ENCODE assay signal across 13 cellular contexts in the genomic region with DNA sequence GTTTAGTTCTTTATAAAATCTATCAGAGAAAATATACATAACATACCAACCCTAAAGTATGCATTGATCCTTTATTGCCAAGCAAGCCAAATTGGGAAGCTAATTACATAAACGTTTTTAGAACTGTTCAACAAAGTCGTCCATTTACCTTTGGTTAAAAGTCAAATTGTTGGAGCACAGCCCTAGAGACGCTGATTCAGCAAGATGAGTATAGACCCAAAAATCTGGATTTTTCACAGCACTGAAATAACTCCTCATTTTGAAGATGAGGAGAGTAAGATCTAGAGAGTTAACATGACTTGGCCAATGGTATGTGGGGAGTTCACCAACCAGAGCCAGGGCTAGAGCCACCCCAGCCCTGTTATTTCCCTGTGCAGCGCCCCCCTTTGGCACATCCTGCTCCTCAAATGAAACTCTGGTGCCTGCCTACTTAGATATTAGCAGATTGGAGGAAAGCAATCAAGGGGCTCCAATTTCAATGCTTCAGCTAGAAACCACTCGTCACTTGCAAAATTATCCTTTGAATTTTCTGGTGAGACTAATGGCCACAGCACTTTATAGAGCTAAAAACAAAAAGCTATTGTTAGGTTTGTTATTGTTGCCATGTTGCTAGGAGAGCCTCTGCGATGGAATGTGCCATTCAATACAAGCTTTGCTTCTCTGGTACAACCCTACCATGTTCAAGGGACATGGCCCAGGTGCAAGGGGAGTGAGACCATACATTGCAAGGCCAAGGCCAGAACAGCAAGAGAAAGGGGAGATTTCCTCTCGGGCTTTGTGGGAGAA.
A peak's percentile ranks its signal among the peaks of the same experiment; 100 is the strongest.
DNase-seq lines count a peak whose midpoint lies in the region; ATAC-seq, FAIRE-seq and TF ChIP-seq lines count a peak whose summit lies in the region.
"Had no signal": no experiment of that assay in that cellular context is flagged by ENCODE, and none has a peak within 500 bp of the region (broad histone marks: within the 10 kb centered on the region; RNA-seq: fewer than 3 reads in every experiment).

No MANE protein-coding gene starts in this region.

- H3K4me1 Mint-ChIP-seq in HFFc6 (ENCODE audit: low read depth) = peaks cover 11% of the 10 kb centered on the region
- peaks cover 7% of the 10 kb centered on the region for H3K4me1 Mint-ChIP-seq in astrocyte (ENCODE audit: low read depth, unreplicated experiment)

- peaks cover 2% of the 10 kb centered on the region for H3K27me3 Mint-ChIP-seq in HFFc6 (ENCODE audit: insufficient read depth)
- peaks cover 2% of the 10 kb centered on the region for H3K27me3 Mint-ChIP-seq in astrocyte (ENCODE audit: low read depth, unreplicated experiment)
- H3K27me3 Mint-ChIP-seq: natural killer cell treated with Interleukin-12 subunit alpha and Interleukin-12 subunit beta and Interleukin-15 and Interleukin-18, amount 100 ng/mL, for 72 hours had no signal

- H3K9me3 Mint-ChIP-seq in HFFc6 (no peaks in the 10 kb centered on the region), astrocyte (ENCODE audit: unreplicated experiment) (no peaks in the 10 kb centered on the region)
- H3K9me3 Mint-ChIP-seq: natural killer cell treated with Interleukin-12 subunit alpha and Interleukin-12 subunit beta and Interleukin-15 and Interleukin-18, amount 100 ng/mL, for 72 hours had no signal

- DNase-seq in HFFc6 (no peak), astrocyte (ENCODE audit: low read depth) (peak; percentile 20), heart left ventricle (no peak), renal cortical epithelial cell (ENCODE audit: low read depth) (peak; percentile 77), NCI-H2227 treated with DMSO at 0.1 percent for 48 hours (lab: John Stamatoyannopoulos, UW) (no peak)
- no peak for DNase-seq in stimulated activated naive CD8-positive, alpha-beta T cell treated with anti-CD3 and anti-CD28 coated beads, Interleukin-15, Interleukin-2, amounts not matched to agents 100 U/mL and 50 U/mL, for 24 hours
- DNase-seq: activated CD4-positive, CD25-positive, alpha-beta regulatory T cell treated with anti-CD3 and anti-CD28 coated beads, Interleukin-2, amount 50 U/mL, for 72 hours; aorta; NCI-H526 treated with DMSO at 0.1 percent for 48 hours had no signal

- TF ChIP-seq POLR2A in heart left ventricle (IDR thresholded peaks at IDR 0.05) = no peak

- H3K27ac ChIP-seq in astrocyte (ENCODE audit: low read depth, low read length) (no peak overlapping the region), heart left ventricle (peak overlapping the region in 9 of 12 donors; percentile 17 to 58 (median 48))
- H3K27ac ChIP-seq: thyroid gland had no signal

- H3K27ac Mint-ChIP-seq in HFFc6 = no peak overlapping the region
- no peak overlapping the region for H3K27ac Mint-ChIP-seq in astrocyte (ENCODE audit: unreplicated experiment)
- H3K27ac Mint-ChIP-seq: natural killer cell treated with Interleukin-12 subunit alpha and Interleukin-12 subunit beta and Interleukin-15 and Interleukin-18, amount 100 ng/mL, for 72 hours had no signal

- H3K36me3 ChIP-seq in astrocyte (ENCODE audit: insufficient read depth, low read length) = no peaks in the 10 kb centered on the region
- H3K36me3 ChIP-seq in heart left ventricle = no peaks in the 10 kb centered on the region
- H3K36me3 ChIP-seq: thyroid gland had no signal

- FAIRE-seq in astrocyte (lab: Jason Lieb, UNC) = no peak
- FAIRE-seq: D721Med had no signal

- no peaks in the 10 kb centered on the region for H4K20me1 ChIP-seq in astrocyte (ENCODE audit: insufficient read depth, low read length)

- H3K27me3 ChIP-seq in astrocyte (ENCODE audit: insufficient read depth, low read length) (no peaks in the 10 kb centered on the region), heart left ventricle (no peaks in the 10 kb centered on the region)
- H3K27me3 ChIP-seq: thyroid gland had no signal

- no peaks in the 10 kb centered on the region for H3K79me2 ChIP-seq in astrocyte (ENCODE audit: insufficient read depth, low read length)

- H3K36me3 Mint-ChIP-seq in HFFc6 (ENCODE audit: low read depth) (no peaks in the 10 kb centered on the region), astrocyte (ENCODE audit: low read depth, unreplicated experiment) (peaks cover 1% of the 10 kb centered on the region)
- H3K36me3 Mint-ChIP-seq: natural killer cell treated with Interleukin-12 subunit alpha and Interleukin-12 subunit beta and Interleukin-15 and Interleukin-18, amount 100 ng/mL, for 72 hours had no signal

- no peak overlapping the region for H3K4me3 ChIP-seq in astrocyte (ENCODE audit: insufficient read depth, low read depth, low read length)
- H3K4me3 ChIP-seq in heart left ventricle = no peak overlapping the region
- H3K4me3 ChIP-seq: thyroid gland had no signal

- H3K9me3 ChIP-seq in astrocyte (ENCODE audit: insufficient read depth, low read depth, low read length) = no peaks in the 10 kb centered on the region
- no peaks in the 10 kb centered on the region for H3K9me3 ChIP-seq in heart left ventricle
- H3K9me3 ChIP-seq: thyroid gland had no signal

- H3K4me1 ChIP-seq in astrocyte (ENCODE audit: insufficient read depth, low read length) (no peaks in the 10 kb centered on the region), heart left ventricle (peaks cover 0 to 16% (median 8%) of the 10 kb centered on the region in 12 donors)

- 53 to 61% (median 56%) methylated on average over 7 of the region's 7 CpGs for whole genome bisulfite sequencing in heart left ventricle, 4 donors

- TF ChIP-seq CTCF in HFFc6 (IDR thresholded peaks at IDR 0.05) (0 out of 2 replicates have a peak, but pooled peaks have one; percentile 22), astrocyte (IDR thresholded peaks at IDR 0.05; ENCODE audit: insufficient read depth, low read depth, low read length) (no peak), heart left ventricle (IDR thresholded peaks at IDR 0.05) (peak in 4 of 12 donors; percentile 8 to 30 (median 17))

- intact Hi-C loops in heart left ventricle (cut with DNase I) = no loop called here

- ATAC-seq in heart left ventricle (peak; percentile 80 to 94 (median 86)), HG03521 (IDR thresholded peaks at IDR 0.05; ENCODE audit: unreplicated experiment) (no peak)
- ATAC-seq in stimulated activated naive CD8-positive, alpha-beta T cell treated with anti-CD3 and anti-CD28 coated beads, Interleukin-15, Interleukin-2, amounts not matched to agents 100 U/mL and 50 U/mL, for 24 hours = no peak
- ATAC-seq: natural killer cell treated with Interleukin-12 subunit alpha and Interleukin-12 subunit beta and Interleukin-15 and Interleukin-18, amount 100 ng/mL, for 72 hours had no signal

- H3K9ac ChIP-seq in astrocyte (ENCODE audit: low read length) = no peak overlapping the region

- no peak overlapping the region for H2AFZ ChIP-seq in astrocyte (ENCODE audit: low read depth, low read length)

- no peak overlapping the region for H3K4me2 ChIP-seq in astrocyte (ENCODE audit: low read length)

- H3K4me3 Mint-ChIP-seq in HFFc6 (no peak overlapping the region), astrocyte (ENCODE audit: unreplicated experiment) (no peak overlapping the region)
- H3K4me3 Mint-ChIP-seq: natural killer cell treated with Interleukin-12 subunit alpha and Interleukin-12 subunit beta and Interleukin-15 and Interleukin-18, amount 100 ng/mL, for 72 hours had no signal

Comparison
In these comparisons a context has a peak if more than half of its experiments do, and no peak if none do; other contexts are left out.
1. DNase-seq: peak in astrocyte (single experiment) and renal cortical epithelial cell (single experiment); none in HFFc6 (single experiment), heart left ventricle (0 of 5), stimulated activated naive CD8-positive, alpha-beta T cell treated with anti-CD3 and anti-CD28 coated beads, Interleukin-15, Interleukin-2, amounts not matched to agents 100 U/mL and 50 U/mL, for 24 hours (single experiment) and NCI-H2227 treated with DMSO at 0.1 percent for 48 hours (single experiment).
2. ATAC-seq: peak in heart left ventricle (4 of 4); none in stimulated activated naive CD8-positive, alpha-beta T cell treated with anti-CD3 and anti-CD28 coated beads, Interleukin-15, Interleukin-2, amounts not matched to agents 100 U/mL and 50 U/mL, for 24 hours (single experiment) and HG03521 (single experiment).